In the genomic region with DNA sequence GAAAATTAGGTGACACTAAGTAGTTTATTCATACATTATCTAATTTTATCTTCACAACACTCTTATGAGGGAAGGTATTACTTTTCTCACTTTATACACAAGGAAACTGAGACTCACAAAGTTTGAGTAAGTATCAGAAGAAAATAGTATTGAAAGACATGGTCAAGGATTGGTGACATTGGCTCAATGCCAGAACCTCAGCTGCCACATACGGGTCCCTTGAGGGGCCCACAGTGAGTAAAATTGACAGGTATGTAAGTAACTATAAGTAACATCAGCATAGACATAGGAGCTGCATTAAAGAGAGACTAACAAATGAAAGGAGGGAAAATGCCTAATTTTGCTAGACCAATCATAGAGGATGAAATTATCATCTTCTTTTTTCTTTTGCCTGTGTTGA, we compare ENCODE assay signal across 21 cellular contexts.
"Had no signal": no experiment of that assay in that cellular context is flagged by ENCODE, and none has a peak within 500 bp of the region (broad histone marks: within the 10 kb centered on the region; RNA-seq: fewer than 3 reads in every experiment).

No MANE protein-coding gene starts in this region.

- H3K36me3 Mint-ChIP-seq: naive thymus-derived CD4-positive, alpha-beta T cell; stimulated activated memory B cell treated with anti-CD40 and anti-IgM and Interleukin-4, amounts not matched to agents 10 μg/mL and 1 μg/mL and 100 μg/mL, for 72 hours; type B pancreatic cell had no signal

- H3K4me3 Mint-ChIP-seq: dendritic cell treated with granulocyte-macrophage colony-stimulating factor and Interleukin-4, amounts not matched to agents 40 ng/mL and 50 ng/mL, for 4 days; naive thymus-derived CD4-positive, alpha-beta T cell; nephron progenitor cell; stimulated activated memory B cell treated with anti-CD40 and anti-IgM and Interleukin-4, amounts not matched to agents 10 μg/mL and 1 μg/mL and 100 μg/mL, for 72 hours; type B pancreatic cell had no signal

- DNase-seq: esophagus squamous epithelium; foreskin fibroblast; glutamatergic neuron; islet precursor cell; mammary epithelial cell; naive thymus-derived CD4-positive, alpha-beta T cell; nephron progenitor cell; psoas muscle; retina; right lobe of liver; stimulated activated CD4-positive, alpha-beta T cell treated with anti-CD3 and anti-CD28 coated beads, Interleukin-15, amount 100 ng/mL, for 24 hours; stimulated activated CD4-positive, alpha-beta T cell treated with anti-CD3 and anti-CD28 coated beads, Interleukin-1b, Interleukin-23, amount 100 ng/mL, for 48 hours; stimulated activated CD4-positive, alpha-beta T cell treated with anti-CD3 and anti-CD28 coated beads, Interleukin-4, amount 100 ng/mL, for 24 hours; stomach; substantia nigra had no signal

- H3K4me3 ChIP-seq: esophagus squamous epithelium, gastroesophageal sphincter, psoas muscle, right lobe of liver, stomach had no signal

- FAIRE-seq: urothelium cell line had no signal

- H3K4me1 Mint-ChIP-seq: nephron progenitor cell; stimulated activated memory B cell treated with anti-CD40 and anti-IgM and Interleukin-4, amounts not matched to agents 10 μg/mL and 1 μg/mL and 100 μg/mL, for 72 hours had no signal

- H3K9me3 ChIP-seq: esophagus squamous epithelium, gastroesophageal sphincter, psoas muscle, right lobe of liver, stomach had no signal

- H3K9me3 Mint-ChIP-seq: nephron progenitor cell; stimulated activated memory B cell treated with anti-CD40 and anti-IgM and Interleukin-4, amounts not matched to agents 10 μg/mL and 1 μg/mL and 100 μg/mL, for 72 hours had no signal

- H3K27me3 Mint-ChIP-seq: dendritic cell treated with granulocyte-macrophage colony-stimulating factor and Interleukin-4, amounts not matched to agents 40 ng/mL and 50 ng/mL, for 4 days; stimulated activated memory B cell treated with anti-CD40 and anti-IgM and Interleukin-4, amounts not matched to agents 10 μg/mL and 1 μg/mL and 100 μg/mL, for 72 hours; type B pancreatic cell had no signal

- H3K36me3 ChIP-seq: esophagus squamous epithelium, gastroesophageal sphincter, right lobe of liver, stomach had no signal

- ATAC-seq: gastroesophageal sphincter; left lobe of liver; naive thymus-derived CD4-positive, alpha-beta T cell; psoas muscle; right lobe of liver; stimulated activated memory B cell treated with anti-CD40 and anti-IgM and Interleukin-4, amounts not matched to agents 10 μg/mL and 1 μg/mL and 100 μg/mL, for 72 hours had no signal

- H3K27ac ChIP-seq: esophagus squamous epithelium, gastroesophageal sphincter, psoas muscle, right lobe of liver, stomach had no signal

- H3K27ac Mint-ChIP-seq: dendritic cell treated with granulocyte-macrophage colony-stimulating factor and Interleukin-4, amounts not matched to agents 40 ng/mL and 50 ng/mL, for 4 days; naive thymus-derived CD4-positive, alpha-beta T cell; nephron progenitor cell; stimulated activated memory B cell treated with anti-CD40 and anti-IgM and Interleukin-4, amounts not matched to agents 10 μg/mL and 1 μg/mL and 100 μg/mL, for 72 hours; type B pancreatic cell had no signal

- H3K4me1 ChIP-seq: esophagus squamous epithelium, gastroesophageal sphincter, psoas muscle, right lobe of liver, stomach had no signal

- H3K27me3 ChIP-seq: esophagus squamous epithelium, gastroesophageal sphincter, right lobe of liver, stomach had no signal
